In genomic region chr6:30942338-30943060, GRCh38 we compare ENCODE assay signal across 1 cellular context.
TF ChIP-seq lines count a peak whose summit lies in the region.

No MANE protein-coding gene starts in this region.

TF ChIP-seq in K562, 482 proteins besides CTCF, POLR2A, EP300 and RAD21 (continued from another document and continues in another):
- TF ChIP-seq ZNF398 (CRISPR knock-in tag; IDR thresholded peaks at IDR 0.05) (no peak), HMG20A (CRISPR knock-in tag; conservative IDR thresholded peaks at IDR 0.05) (no peak), KDM1A (IDR thresholded peaks at IDR 0.05) (peak; percentile 98 to 99), MCM5 (IDR thresholded peaks at IDR 0.05; ENCODE audit: low read depth) (no peak), KAT7 (CRISPR knock-in tag; IDR thresholded peaks at IDR 0.05; ENCODE audit: borderline replicate concordance) (no peak), ZNF395 (CRISPR knock-in tag; IDR thresholded peaks at IDR 0.05) (no peak), ZNF707 (CRISPR knock-in tag; conservative IDR thresholded peaks at IDR 0.05) (no peak), RBM25 (IDR thresholded peaks at IDR 0.05; ENCODE audit: low read depth, low read length, severe bottlenecking) (no peak), PHF8 (IDR thresholded peaks at IDR 0.05; ENCODE audit: borderline replicate concordance, low read length) (no peak), TAF1 (IDR thresholded peaks at IDR 0.05; ENCODE audit: control insufficient read depth, extremely low read depth, insufficient read depth, low read length, severe bottlenecking) (no peak), ZNF551 (CRISPR knock-in tag; IDR thresholded peaks at IDR 0.05) (no peak), KHSRP (IDR thresholded peaks at IDR 0.05) (no peak), NR2C2 (CRISPR knock-in tag; IDR thresholded peaks at IDR 0.05) (no peak), NR2C2 (tag; IDR thresholded peaks at IDR 0.05) (no peak), NCOA2 (IDR thresholded peaks at IDR 0.05; ENCODE audit: partially characterized antibody in 2 of 2) (no peak), TEAD2 (tag; IDR thresholded peaks at IDR 0.05) (peak; percentile 96), ERF (CRISPR knock-in tag; IDR thresholded peaks at IDR 0.05) (no peak), CEBPB (tag; IDR thresholded peaks at IDR 0.05) (no peak), RUNX1 (IDR thresholded peaks at IDR 0.05; ENCODE audit: low read depth) (no peak), ZC3H11A (IDR thresholded peaks at IDR 0.05; ENCODE audit: low read depth, low read length) (no peak), CTBP1 (IDR thresholded peaks at IDR 0.05; ENCODE audit: borderline replicate concordance) (peak; percentile 93), ZNF445 (CRISPR knock-in tag; IDR thresholded peaks at IDR 0.05; ENCODE audit: low read depth) (no peak), GABPB2 (CRISPR knock-in tag; conservative IDR thresholded peaks at IDR 0.05) (no peak), TAL1 (IDR thresholded peaks at IDR 0.05) (no peak), GABPA (tag; conservative IDR thresholded peaks at IDR 0.05; ENCODE audit: low read depth) (no peak), CREM (IDR thresholded peaks at IDR 0.05; ENCODE audit: low read depth) (peak; percentile 35; the same call in 1 of the 2 replicates), ZNF212 (CRISPR knock-in tag; IDR thresholded peaks at IDR 0.05) (no peak), NCOA6 (IDR thresholded peaks at IDR 0.05) (no peak), KDM5B (IDR thresholded peaks at IDR 0.05; ENCODE audit: insufficient replicate concordance, low read depth, low read length) (no peak), MLLT1 (IDR thresholded peaks at IDR 0.05) (0 out of 4 replicates have a peak, but pooled peaks of 1 of the 2 experiments have one; percentile 41), HNRNPL (IDR thresholded peaks at IDR 0.05; ENCODE audit: low read depth, low read length) (no peak), SREBF1 (IDR thresholded peaks at IDR 0.05; ENCODE audit: borderline replicate concordance, low read depth, low read length) (no peak), JUND (IDR thresholded peaks at IDR 0.05; ENCODE audit: borderline replicate concordance, low read depth, low read length) (no peak), JUND (tag; IDR thresholded peaks at IDR 0.05; ENCODE audit: borderline replicate concordance, low read depth, low read length) (no peak; the same call in 2 of the 3 replicates), CXXC5 (CRISPR knock-in tag; IDR thresholded peaks at IDR 0.05) (peak; percentile 44; the same call in 1 of the 2 replicates), ETV5 (CRISPR knock-in tag; IDR thresholded peaks at IDR 0.05; ENCODE audit: low read depth) (0 out of 2 replicates have a peak, but pooled peaks have one; percentile 20), RNF2 (IDR thresholded peaks at IDR 0.05) (no peak), MYC (IDR thresholded peaks at IDR 0.05; ENCODE audit: low read depth, low read length) (no peak; the same call in 1 of the 2 replicates), MYC (CRISPR knock-in tag; IDR thresholded peaks at IDR 0.05; ENCODE audit: borderline replicate concordance, low read depth) (no peak), RCOR1 (IDR thresholded peaks at IDR 0.05; ENCODE audit: borderline replicate concordance in 1 of 2, low read depth in 2 of 2, low read length in 2 of 2) (peak; percentile 98 to 100), DIDO1 (tag; IDR thresholded peaks at IDR 0.05; ENCODE audit: low read depth) (no peak), TOE1 (IDR thresholded peaks at IDR 0.05; ENCODE audit: borderline replicate concordance) (no peak), TOE1 (CRISPR knock-in tag; IDR thresholded peaks at IDR 0.05; ENCODE audit: borderline replicate concordance, low read depth) (no peak), LEF1 (IDR thresholded peaks at IDR 0.05) (no peak), ZNF124 (CRISPR knock-in tag; IDR thresholded peaks at IDR 0.05) (no peak), SMARCE1 (IDR thresholded peaks at IDR 0.05) (no peak), MAZ (CRISPR knock-in tag; conservative IDR thresholded peaks at IDR 0.05 in 1 of 2, IDR thresholded peaks at IDR 0.05 in 1 of 2) (no peak), BRD4 (IDR thresholded peaks at IDR 0.05) (no peak), ZNF197 (CRISPR knock-in tag; IDR thresholded peaks at IDR 0.05; ENCODE audit: low read depth) (no peak), PHF20 (IDR thresholded peaks at IDR 0.05; ENCODE audit: partially characterized antibody) (no peak), HNRNPLL (IDR thresholded peaks at IDR 0.05; ENCODE audit: low read depth, low read length, poor library complexity, severe bottlenecking) (no peak), SMARCC2 (IDR thresholded peaks at IDR 0.05; ENCODE audit: low read depth) (no peak), TARDBP (IDR thresholded peaks at IDR 0.05) (0 out of 2 replicates have a peak, but pooled peaks have one; percentile 33), MEIS2 (IDR thresholded peaks at IDR 0.05; ENCODE audit: partially characterized antibody) (no peak), ZNF384 (IDR thresholded peaks at IDR 0.05; ENCODE audit: low read depth, low read length) (no peak), FUS (optimal IDR thresholded peaks at IDR 0.05; ENCODE audit: low read depth, low read length) (no peak)
- TF ChIP-seq, protein P1, sequence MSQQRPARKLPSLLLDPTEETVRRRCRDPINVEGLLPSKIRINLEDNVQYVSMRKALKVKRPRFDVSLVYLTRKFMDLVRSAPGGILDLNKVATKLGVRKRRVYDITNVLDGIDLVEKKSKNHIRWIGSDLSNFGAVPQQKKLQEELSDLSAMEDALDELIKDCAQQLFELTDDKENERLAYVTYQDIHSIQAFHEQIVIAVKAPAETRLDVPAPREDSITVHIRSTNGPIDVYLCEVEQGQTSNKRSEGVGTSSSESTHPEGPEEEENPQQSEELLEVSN (IDR thresholded peaks at IDR 0.05; ENCODE audit: borderline replicate concordance in 1 of 2, extremely low read depth in 1 of 2, insufficient read depth in 1 of 2, insufficient read length in 1 of 2, low read depth in 1 of 2, low read length in 1 of 2, poor library complexity in 1 of 2, severe bottlenecking in 1 of 2): no peak
- TF ChIP-seq, protein P2, sequence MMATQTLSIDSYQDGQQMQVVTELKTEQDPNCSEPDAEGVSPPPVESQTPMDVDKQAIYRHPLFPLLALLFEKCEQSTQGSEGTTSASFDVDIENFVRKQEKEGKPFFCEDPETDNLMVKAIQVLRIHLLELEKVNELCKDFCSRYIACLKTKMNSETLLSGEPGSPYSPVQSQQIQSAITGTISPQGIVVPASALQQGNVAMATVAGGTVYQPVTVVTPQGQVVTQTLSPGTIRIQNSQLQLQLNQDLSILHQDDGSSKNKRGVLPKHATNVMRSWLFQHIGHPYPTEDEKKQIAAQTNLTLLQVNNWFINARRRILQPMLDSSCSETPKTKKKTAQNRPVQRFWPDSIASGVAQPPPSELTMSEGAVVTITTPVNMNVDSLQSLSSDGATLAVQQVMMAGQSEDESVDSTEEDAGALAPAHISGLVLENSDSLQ (IDR thresholded peaks at IDR 0.05): 0 out of 2 replicates have a peak, but pooled peaks have one; percentile 22
- TF ChIP-seq, protein P3, sequence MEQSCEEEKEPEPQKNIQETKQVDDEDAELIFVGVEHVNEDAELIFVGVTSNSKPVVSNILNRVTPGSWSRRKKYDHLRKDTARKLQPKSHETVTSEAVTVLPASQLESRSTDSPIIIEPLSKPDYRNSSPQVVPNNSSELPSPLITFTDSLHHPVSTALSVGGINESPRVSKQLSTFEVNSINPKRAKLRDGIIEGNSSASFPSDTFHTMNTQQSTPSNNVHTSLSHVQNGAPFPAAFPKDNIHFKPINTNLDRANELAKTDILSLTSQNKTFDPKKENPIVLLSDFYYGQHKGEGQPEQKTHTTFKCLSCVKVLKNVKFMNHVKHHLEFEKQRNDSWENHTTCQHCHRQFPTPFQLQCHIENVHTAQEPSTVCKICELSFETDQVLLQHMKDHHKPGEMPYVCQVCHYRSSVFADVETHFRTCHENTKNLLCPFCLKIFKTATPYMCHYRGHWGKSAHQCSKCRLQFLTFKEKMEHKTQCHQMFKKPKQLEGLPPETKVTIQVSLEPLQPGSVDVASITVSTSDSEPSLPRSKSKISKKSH (CRISPR knock-in tag; IDR thresholded peaks at IDR 0.05): no peak
- TF ChIP-seq, protein P4, sequence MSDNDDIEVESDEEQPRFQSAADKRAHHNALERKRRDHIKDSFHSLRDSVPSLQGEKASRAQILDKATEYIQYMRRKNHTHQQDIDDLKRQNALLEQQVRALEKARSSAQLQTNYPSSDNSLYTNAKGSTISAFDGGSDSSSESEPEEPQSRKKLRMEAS (CRISPR knock-in tag; IDR thresholded peaks at IDR 0.05): no peak
- TF ChIP-seq, protein P5, sequence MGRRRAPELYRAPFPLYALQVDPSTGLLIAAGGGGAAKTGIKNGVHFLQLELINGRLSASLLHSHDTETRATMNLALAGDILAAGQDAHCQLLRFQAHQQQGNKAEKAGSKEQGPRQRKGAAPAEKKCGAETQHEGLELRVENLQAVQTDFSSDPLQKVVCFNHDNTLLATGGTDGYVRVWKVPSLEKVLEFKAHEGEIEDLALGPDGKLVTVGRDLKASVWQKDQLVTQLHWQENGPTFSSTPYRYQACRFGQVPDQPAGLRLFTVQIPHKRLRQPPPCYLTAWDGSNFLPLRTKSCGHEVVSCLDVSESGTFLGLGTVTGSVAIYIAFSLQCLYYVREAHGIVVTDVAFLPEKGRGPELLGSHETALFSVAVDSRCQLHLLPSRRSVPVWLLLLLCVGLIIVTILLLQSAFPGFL (CRISPR knock-in tag; IDR thresholded peaks at IDR 0.05): no peak
- TF ChIP-seq, protein P6, sequence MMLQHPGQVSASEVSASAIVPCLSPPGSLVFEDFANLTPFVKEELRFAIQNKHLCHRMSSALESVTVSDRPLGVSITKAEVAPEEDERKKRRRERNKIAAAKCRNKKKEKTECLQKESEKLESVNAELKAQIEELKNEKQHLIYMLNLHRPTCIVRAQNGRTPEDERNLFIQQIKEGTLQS (IDR thresholded peaks at IDR 0.05): peak; percentile 22; the same call in 1 of the 2 replicates
- TF ChIP-seq, protein P6 (CRISPR knock-in tag; conservative IDR thresholded peaks at IDR 0.05): no peak
- TF ChIP-seq, protein P7, sequence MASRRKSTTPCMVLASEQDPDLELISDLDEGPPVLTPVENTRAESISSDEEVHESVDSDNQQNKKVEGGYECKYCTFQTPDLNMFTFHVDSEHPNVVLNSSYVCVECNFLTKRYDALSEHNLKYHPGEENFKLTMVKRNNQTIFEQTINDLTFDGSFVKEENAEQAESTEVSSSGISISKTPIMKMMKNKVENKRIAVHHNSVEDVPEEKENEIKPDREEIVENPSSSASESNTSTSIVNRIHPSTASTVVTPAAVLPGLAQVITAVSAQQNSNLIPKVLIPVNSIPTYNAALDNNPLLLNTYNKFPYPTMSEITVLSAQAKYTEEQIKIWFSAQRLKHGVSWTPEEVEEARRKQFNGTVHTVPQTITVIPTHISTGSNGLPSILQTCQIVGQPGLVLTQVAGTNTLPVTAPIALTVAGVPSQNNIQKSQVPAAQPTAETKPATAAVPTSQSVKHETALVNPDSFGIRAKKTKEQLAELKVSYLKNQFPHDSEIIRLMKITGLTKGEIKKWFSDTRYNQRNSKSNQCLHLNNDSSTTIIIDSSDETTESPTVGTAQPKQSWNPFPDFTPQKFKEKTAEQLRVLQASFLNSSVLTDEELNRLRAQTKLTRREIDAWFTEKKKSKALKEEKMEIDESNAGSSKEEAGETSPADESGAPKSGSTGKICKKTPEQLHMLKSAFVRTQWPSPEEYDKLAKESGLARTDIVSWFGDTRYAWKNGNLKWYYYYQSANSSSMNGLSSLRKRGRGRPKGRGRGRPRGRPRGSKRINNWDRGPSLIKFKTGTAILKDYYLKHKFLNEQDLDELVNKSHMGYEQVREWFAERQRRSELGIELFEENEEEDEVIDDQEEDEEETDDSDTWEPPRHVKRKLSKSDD (conservative IDR thresholded peaks at IDR 0.05; ENCODE audit: low read length): no peak
- TF ChIP-seq, protein P8, sequence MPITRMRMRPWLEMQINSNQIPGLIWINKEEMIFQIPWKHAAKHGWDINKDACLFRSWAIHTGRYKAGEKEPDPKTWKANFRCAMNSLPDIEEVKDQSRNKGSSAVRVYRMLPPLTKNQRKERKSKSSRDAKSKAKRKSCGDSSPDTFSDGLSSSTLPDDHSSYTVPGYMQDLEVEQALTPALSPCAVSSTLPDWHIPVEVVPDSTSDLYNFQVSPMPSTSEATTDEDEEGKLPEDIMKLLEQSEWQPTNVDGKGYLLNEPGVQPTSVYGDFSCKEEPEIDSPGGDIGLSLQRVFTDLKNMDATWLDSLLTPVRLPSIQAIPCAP (CRISPR knock-in tag; IDR thresholded peaks at IDR 0.05; ENCODE audit: borderline replicate concordance): no peak
